Comparison of ENCODE assay signal across 2 cellular contexts in the genomic region with DNA sequence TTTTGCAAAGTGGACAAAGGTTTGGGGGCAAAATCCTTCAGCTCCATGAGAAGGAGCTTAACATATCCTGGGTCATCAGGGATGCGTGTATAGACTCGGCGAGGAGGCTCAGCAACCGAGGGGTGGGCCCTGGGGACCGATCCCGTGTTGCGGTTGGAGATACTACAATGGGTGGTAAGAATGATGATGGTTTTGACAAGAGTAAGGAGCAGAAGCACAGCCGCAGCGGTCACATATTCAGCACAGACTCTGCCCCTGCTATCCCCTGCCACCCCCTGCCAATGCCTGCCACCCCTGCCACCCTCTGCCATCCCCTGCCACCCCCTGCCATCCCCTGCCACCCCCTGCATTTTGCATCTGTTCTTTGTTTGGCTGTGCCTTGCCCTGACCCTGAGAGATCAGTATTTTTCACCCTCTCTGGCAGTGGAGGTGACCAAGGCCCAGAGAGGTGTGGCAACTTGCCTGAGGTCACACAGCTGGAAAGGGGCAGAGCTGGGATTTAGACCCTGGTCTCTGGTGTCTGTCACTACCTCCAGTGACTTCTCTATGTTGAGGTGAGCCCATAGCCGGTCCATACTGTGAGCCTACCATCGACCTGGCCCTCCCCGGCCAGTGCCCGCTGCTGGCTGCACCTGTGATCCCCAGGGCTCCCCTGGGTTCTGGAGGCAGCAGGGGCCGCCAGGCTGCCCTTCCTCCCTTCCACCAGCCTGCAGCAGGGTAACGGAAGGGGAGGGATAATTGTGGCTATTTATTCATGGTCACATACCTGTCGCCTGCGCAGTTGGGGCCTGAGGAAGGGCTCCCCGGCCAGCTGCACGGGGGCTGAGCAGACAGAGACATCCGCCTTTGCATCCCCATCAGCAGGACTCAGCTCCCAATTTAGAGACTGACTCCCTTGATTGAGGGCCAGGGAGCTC.
A peak's percentile ranks its signal among the peaks of the same experiment; 100 is the strongest.
TF ChIP-seq lines count a peak whose summit lies in the region.

No MANE protein-coding gene starts in this region.

TF ChIP-seq in HEK293, 187 proteins besides CTCF, POLR2A, EP300 and RAD21 (continued from another document):
- TF ChIP-seq, protein P1, sequence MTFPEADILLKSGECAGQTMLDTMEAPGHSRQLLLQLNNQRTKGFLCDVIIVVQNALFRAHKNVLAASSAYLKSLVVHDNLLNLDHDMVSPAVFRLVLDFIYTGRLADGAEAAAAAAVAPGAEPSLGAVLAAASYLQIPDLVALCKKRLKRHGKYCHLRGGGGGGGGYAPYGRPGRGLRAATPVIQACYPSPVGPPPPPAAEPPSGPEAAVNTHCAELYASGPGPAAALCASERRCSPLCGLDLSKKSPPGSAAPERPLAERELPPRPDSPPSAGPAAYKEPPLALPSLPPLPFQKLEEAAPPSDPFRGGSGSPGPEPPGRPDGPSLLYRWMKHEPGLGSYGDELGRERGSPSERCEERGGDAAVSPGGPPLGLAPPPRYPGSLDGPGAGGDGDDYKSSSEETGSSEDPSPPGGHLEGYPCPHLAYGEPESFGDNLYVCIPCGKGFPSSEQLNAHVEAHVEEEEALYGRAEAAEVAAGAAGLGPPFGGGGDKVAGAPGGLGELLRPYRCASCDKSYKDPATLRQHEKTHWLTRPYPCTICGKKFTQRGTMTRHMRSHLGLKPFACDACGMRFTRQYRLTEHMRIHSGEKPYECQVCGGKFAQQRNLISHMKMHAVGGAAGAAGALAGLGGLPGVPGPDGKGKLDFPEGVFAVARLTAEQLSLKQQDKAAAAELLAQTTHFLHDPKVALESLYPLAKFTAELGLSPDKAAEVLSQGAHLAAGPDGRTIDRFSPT (tag by site-specific recombination; IDR thresholded peaks at IDR 0.05), result peak; percentile 43; the same call in 1 of the 2 replicates
- peak; percentile 31; the same call in 1 of the 2 replicates for TF ChIP-seq SCRT2 (tag by site-specific recombination; IDR thresholded peaks at IDR 0.05)
TF ChIP-seq in HEK293: peak in this region for 3.

TF ChIP-seq in HepG2, 621 proteins besides CTCF, POLR2A, EP300 and RAD21 (continued from another document):
- TF ChIP-seq, protein P2, sequence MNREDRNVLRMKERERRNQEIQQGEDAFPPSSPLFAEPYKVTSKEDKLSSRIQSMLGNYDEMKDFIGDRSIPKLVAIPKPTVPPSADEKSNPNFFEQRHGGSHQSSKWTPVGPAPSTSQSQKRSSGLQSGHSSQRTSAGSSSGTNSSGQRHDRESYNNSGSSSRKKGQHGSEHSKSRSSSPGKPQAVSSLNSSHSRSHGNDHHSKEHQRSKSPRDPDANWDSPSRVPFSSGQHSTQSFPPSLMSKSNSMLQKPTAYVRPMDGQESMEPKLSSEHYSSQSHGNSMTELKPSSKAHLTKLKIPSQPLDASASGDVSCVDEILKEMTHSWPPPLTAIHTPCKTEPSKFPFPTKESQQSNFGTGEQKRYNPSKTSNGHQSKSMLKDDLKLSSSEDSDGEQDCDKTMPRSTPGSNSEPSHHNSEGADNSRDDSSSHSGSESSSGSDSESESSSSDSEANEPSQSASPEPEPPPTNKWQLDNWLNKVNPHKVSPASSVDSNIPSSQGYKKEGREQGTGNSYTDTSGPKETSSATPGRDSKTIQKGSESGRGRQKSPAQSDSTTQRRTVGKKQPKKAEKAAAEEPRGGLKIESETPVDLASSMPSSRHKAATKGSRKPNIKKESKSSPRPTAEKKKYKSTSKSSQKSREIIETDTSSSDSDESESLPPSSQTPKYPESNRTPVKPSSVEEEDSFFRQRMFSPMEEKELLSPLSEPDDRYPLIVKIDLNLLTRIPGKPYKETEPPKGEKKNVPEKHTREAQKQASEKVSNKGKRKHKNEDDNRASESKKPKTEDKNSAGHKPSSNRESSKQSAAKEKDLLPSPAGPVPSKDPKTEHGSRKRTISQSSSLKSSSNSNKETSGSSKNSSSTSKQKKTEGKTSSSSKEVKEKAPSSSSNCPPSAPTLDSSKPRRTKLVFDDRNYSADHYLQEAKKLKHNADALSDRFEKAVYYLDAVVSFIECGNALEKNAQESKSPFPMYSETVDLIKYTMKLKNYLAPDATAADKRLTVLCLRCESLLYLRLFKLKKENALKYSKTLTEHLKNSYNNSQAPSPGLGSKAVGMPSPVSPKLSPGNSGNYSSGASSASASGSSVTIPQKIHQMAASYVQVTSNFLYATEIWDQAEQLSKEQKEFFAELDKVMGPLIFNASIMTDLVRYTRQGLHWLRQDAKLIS (CRISPR knock-in tag; IDR thresholded peaks at IDR 0.05), result no peak
- TF ChIP-seq ZNF781 (CRISPR knock-in tag; IDR thresholded peaks at IDR 0.05; ENCODE audit: borderline replicate concordance, not compliant biosample characterization), result no peak
- no peak for TF ChIP-seq FOXP1 (IDR thresholded peaks at IDR 0.05)
- no peak for TF ChIP-seq FOXP1 (CRISPR knock-in tag; IDR thresholded peaks at IDR 0.05)
- no peak for TF ChIP-seq TCF7L2 (IDR thresholded peaks at IDR 0.05; ENCODE audit: low read depth, low read length)
- no peak for TF ChIP-seq ZFP82 (CRISPR knock-in tag; IDR thresholded peaks at IDR 0.05; ENCODE audit: borderline replicate concordance)
- TF ChIP-seq, protein P3, sequence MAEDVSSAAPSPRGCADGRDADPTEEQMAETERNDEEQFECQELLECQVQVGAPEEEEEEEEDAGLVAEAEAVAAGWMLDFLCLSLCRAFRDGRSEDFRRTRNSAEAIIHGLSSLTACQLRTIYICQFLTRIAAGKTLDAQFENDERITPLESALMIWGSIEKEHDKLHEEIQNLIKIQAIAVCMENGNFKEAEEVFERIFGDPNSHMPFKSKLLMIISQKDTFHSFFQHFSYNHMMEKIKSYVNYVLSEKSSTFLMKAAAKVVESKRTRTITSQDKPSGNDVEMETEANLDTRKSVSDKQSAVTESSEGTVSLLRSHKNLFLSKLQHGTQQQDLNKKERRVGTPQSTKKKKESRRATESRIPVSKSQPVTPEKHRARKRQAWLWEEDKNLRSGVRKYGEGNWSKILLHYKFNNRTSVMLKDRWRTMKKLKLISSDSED (CRISPR knock-in tag; IDR thresholded peaks at IDR 0.05), result no peak
- TF ChIP-seq ZNF768 (CRISPR knock-in tag; IDR thresholded peaks at IDR 0.05), result peak; percentile 98
- TF ChIP-seq, protein P4, sequence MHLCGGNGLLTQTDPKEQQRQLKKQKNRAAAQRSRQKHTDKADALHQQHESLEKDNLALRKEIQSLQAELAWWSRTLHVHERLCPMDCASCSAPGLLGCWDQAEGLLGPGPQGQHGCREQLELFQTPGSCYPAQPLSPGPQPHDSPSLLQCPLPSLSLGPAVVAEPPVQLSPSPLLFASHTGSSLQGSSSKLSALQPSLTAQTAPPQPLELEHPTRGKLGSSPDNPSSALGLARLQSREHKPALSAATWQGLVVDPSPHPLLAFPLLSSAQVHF (CRISPR knock-in tag; IDR thresholded peaks at IDR 0.05), result no peak
- no peak for TF ChIP-seq ZNF501 (CRISPR knock-in tag; IDR thresholded peaks at IDR 0.05)
- TF ChIP-seq, protein P5, sequence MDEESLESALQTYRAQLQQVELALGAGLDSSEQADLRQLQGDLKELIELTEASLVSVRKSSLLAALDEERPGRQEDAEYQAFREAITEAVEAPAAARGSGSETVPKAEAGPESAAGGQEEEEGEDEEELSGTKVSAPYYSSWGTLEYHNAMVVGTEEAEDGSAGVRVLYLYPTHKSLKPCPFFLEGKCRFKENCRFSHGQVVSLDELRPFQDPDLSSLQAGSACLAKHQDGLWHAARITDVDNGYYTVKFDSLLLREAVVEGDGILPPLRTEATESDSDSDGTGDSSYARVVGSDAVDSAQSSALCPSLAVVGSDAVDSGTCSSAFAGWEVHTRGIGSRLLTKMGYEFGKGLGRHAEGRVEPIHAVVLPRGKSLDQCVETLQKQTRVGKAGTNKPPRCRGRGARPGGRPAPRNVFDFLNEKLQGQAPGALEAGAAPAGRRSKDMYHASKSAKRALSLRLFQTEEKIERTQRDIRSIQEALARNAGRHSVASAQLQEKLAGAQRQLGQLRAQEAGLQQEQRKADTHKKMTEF (CRISPR knock-in tag; IDR thresholded peaks at IDR 0.05), result no peak
- peak; percentile 52; the same call in 1 of the 2 replicates for TF ChIP-seq ZMYM3 (CRISPR knock-in tag; IDR thresholded peaks at IDR 0.05)
- TF ChIP-seq, protein P6, sequence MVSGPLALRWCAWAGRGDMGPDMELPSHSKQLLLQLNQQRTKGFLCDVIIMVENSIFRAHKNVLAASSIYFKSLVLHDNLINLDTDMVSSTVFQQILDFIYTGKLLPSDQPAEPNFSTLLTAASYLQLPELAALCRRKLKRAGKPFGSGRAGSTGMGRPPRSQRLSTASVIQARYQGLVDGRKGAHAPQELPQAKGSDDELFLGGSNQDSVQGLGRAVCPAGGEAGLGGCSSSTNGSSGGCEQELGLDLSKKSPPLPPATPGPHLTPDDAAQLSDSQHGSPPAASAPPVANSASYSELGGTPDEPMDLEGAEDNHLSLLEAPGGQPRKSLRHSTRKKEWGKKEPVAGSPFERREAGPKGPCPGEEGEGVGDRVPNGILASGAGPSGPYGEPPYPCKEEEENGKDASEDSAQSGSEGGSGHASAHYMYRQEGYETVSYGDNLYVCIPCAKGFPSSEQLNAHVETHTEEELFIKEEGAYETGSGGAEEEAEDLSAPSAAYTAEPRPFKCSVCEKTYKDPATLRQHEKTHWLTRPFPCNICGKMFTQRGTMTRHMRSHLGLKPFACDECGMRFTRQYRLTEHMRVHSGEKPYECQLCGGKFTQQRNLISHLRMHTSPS (CRISPR knock-in tag; IDR thresholded peaks at IDR 0.05; ENCODE audit: low read depth), result no peak
- TF ChIP-seq ZNF143 (CRISPR knock-in tag; IDR thresholded peaks at IDR 0.05), result no peak
- TF ChIP-seq HNRNPL (IDR thresholded peaks at IDR 0.05; ENCODE audit: low read depth, low read length), result 0 out of 2 replicates have a peak, but pooled peaks have one; percentile 10
- TF ChIP-seq, protein P7, sequence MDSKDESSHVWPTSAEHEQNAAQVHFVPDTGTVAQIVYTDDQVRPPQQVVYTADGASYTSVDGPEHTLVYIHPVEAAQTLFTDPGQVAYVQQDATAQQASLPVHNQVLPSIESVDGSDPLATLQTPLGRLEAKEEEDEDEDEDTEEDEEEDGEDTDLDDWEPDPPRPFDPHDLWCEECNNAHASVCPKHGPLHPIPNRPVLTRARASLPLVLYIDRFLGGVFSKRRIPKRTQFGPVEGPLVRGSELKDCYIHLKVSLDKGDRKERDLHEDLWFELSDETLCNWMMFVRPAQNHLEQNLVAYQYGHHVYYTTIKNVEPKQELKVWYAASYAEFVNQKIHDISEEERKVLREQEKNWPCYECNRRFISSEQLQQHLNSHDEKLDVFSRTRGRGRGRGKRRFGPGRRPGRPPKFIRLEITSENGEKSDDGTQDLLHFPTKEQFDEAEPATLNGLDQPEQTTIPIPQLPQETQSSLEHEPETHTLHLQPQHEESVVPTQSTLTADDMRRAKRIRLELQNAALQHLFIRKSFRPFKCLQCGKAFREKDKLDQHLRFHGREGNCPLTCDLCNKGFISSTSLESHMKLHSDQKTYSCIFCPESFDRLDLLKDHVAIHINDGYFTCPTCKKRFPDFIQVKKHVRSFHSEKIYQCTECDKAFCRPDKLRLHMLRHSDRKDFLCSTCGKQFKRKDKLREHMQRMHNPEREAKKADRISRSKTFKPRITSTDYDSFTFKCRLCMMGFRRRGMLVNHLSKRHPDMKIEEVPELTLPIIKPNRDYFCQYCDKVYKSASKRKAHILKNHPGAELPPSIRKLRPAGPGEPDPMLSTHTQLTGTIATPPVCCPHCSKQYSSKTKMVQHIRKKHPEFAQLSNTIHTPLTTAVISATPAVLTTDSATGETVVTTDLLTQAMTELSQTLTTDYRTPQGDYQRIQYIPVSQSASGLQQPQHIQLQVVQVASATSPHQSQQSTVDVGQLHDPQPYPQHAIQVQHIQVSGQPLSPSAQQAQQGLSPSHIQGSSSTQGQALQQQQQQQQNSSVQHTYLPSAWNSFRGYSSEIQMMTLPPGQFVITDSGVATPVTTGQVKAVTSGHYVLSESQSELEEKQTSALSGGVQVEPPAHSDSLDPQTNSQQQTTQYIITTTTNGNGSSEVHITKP (CRISPR knock-in tag; IDR thresholded peaks at IDR 0.05; ENCODE audit: low read depth), result no peak
